ENCODE assay signal across 1 cellular context in genomic region chr1:29682918-29683314, GRCh38.
TF ChIP-seq lines count a peak whose summit lies in the region.

No MANE protein-coding gene starts in this region.

TF ChIP-seq in GM23338, 12 proteins besides CTCF, POLR2A, EP300 and RAD21 (continued from another document):
- TF ChIP-seq ZNF462 (CRISPR knock-in tag; IDR thresholded peaks at IDR 0.05) = no peak
TF ChIP-seq in GM23338: peak in this region for 0.
